In genomic region chr3:190265126-190265525, GRCh38 we compare ENCODE assay signal across 27 cellular contexts. TPM values are rescaled to one million over a fixed set of nuclear protein-coding genes. Genes with fewer than 3 reads are reported as not detected.
DNase-seq lines count a peak whose midpoint lies in the region; ATAC-seq and TF ChIP-seq lines count a peak whose summit lies in the region.
"Had no signal": no experiment of that assay in that cellular context is flagged by ENCODE, and none has a peak within 500 bp of the region (broad histone marks: within the 10 kb centered on the region; RNA-seq: fewer than 3 reads in every experiment).

No MANE protein-coding gene starts in this region.

- H4K8ac ChIP-seq in trophoblast cell (ENCODE audit: low read depth, low read length) = no peak overlapping the region

- H3K4me2 ChIP-seq in trophoblast cell (ENCODE audit: low read length) = no peak overlapping the region
- H3K4me2 ChIP-seq: BLaER1 had no signal

- intact Hi-C loops in esophagus squamous epithelium (cut with DNase I) (no loop called here), posterior cingulate gyrus (cut with DNase I) (no loop called here)

- H3K4me1 ChIP-seq in adipocyte (ENCODE audit: control insufficient read depth, insufficient read depth, low read length) = peaks cover 34% of the 10 kb centered on the region
- H3K4me1 ChIP-seq in esophagus squamous epithelium = peaks cover 0 to 66% (median 7%) of the 10 kb centered on the region in 3 donors
- peaks cover 3 to 4% of the 10 kb centered on the region in 2 experiments for H3K4me1 ChIP-seq in trophoblast cell (ENCODE audit: control insufficient read depth in 1 of 2, insufficient read depth in 2 of 2, low read length in 2 of 2)
- H3K4me1 ChIP-seq: BLaER1, body of pancreas, prostate gland, right lobe of liver, stomach had no signal

- no peak for TF ChIP-seq CTCF in esophagus squamous epithelium (IDR thresholded peaks at IDR 0.05)

- TF ChIP-seq POLR2A in esophagus squamous epithelium (IDR thresholded peaks at IDR 0.05) (no peak), GM18505 (IDR thresholded peaks at IDR 0.05; ENCODE audit: borderline replicate concordance, extremely low read depth, insufficient read depth, insufficient read length) (no peak)

- H2BK12ac ChIP-seq in trophoblast cell (ENCODE audit: low read length) = no peak overlapping the region

- no peak overlapping the region for H3K14ac ChIP-seq in trophoblast cell (ENCODE audit: low read length)

- ATAC-seq in GM18505 (IDR thresholded peaks at IDR 0.05; ENCODE audit: unreplicated experiment) = no peak
- ATAC-seq: left ventricle myocardium superior, SK-N-SH treated with all-trans-retinoic acid at 6 μM for 48 hours had no signal

- H2AK5ac ChIP-seq in trophoblast cell (ENCODE audit: low read length) = no peak overlapping the region

- no peak overlapping the region for H2BK120ac ChIP-seq in trophoblast cell (ENCODE audit: insufficient read depth, low read length, poor library complexity)

- H4K91ac ChIP-seq in trophoblast cell (ENCODE audit: low read depth, low read length) = no peak overlapping the region

- no peak overlapping the region for H3K18ac ChIP-seq in trophoblast cell (ENCODE audit: low read length)

- H3K4ac ChIP-seq in trophoblast cell (ENCODE audit: low read depth, low read length) = no peak overlapping the region

- 77 to 89% methylated on average over 1 of the region's 1 CpG for WGBS in esophagus squamous epithelium, 2 donors
- no CpG with 5 or more reads among the region's 1 CpG for WGBS in trophoblast cell (ENCODE audit: extremely low coverage, insufficient coverage, insufficient read length)

- no peaks in the 10 kb centered on the region for H3K79me1 ChIP-seq in trophoblast cell (ENCODE audit: low read length)

- DNase-seq in HT-29 (ENCODE audit: low spot score) (peak; percentile 5), adipocyte (ENCODE audit: low read depth) (peak; percentile 28), esophagus squamous epithelium (lab: John Stamatoyannopoulos, UW) (no peak), trophoblast cell (peak; percentile 11 to 72), posterior cingulate gyrus (no peak), NCI-H510A (lab: John Stamatoyannopoulos, UW) (no peak)
- DNase-seq: activated CD4-positive, alpha-beta T cell treated with anti-CD3 and anti-CD28 coated beads, Interleukin-2, amount 50 U/mL, for 48 hours; activated CD4-positive, CD25-positive, alpha-beta regulatory T cell treated with anti-CD3 and anti-CD28 coated beads, Interleukin-2, amount 50 U/mL, for 72 hours; activated gamma-delta T cell treated with Interleukin-2 at 50 U/mL for 16 hours; activated T-cell treated with anti-CD3 and anti-CD28 coated beads, Interleukin-2, amount 50 U/mL, for 48 hours; HCEC 1CT; left ventricle myocardium superior; NCI-H2107; NCI-H446 treated with DMSO at 0.1 percent for 48 hours; right lobe of liver; stimulated activated CD4-positive, alpha-beta T cell treated with anti-CD3 and anti-CD28 coated beads, Interleukin-12 subunit alpha, Interleukin-12 subunit beta, amount 100 ng/mL, for 4 hours; stimulated activated CD4-positive, alpha-beta T cell treated with anti-CD3 and anti-CD28 coated beads, Interleukin-2, amount 100 ng/mL, for 48 hours; stomach; T-helper 2 cell; tibial artery had no signal

- H3K27me3 ChIP-seq in adipocyte (replicated peaks; ENCODE audit: control insufficient read depth, insufficient read depth, low read length) (no peaks in the 10 kb centered on the region), esophagus squamous epithelium (no peaks in the 10 kb centered on the region), trophoblast cell (ENCODE audit: insufficient read depth, low read length) (no peaks in the 10 kb centered on the region)
- H3K27me3 ChIP-seq: BLaER1, body of pancreas, neutrophil, right lobe of liver, stomach, tibial artery had no signal

- no peak overlapping the region for H3K9ac ChIP-seq in adipocyte (ENCODE audit: low read length)
- H3K9ac ChIP-seq in trophoblast cell (ENCODE audit: low read length) = no peak overlapping the region
- H3K9ac ChIP-seq: BLaER1 had no signal

- H2BK5ac ChIP-seq in trophoblast cell (ENCODE audit: low read depth, low read length, poor library complexity) = no peak overlapping the region

- no peak overlapping the region for H3K23ac ChIP-seq in trophoblast cell (ENCODE audit: low read length)

- H3K4me3 ChIP-seq in adipocyte (ENCODE audit: low read length) (no peak overlapping the region), esophagus squamous epithelium (no peak overlapping the region), trophoblast cell (ENCODE audit: low read depth, low read length) (no peak overlapping the region)
- H3K4me3 ChIP-seq: BLaER1, body of pancreas, prostate gland, right lobe of liver, stomach, tibial artery had no signal

- no peaks in the 10 kb centered on the region for H3K79me2 ChIP-seq in trophoblast cell (ENCODE audit: control insufficient read depth, insufficient read depth, low read length, poor library complexity)

- H3K27ac ChIP-seq in esophagus squamous epithelium (peak overlapping the region in 3 of 4 donors; percentile 27 to 62 (median 55)), trophoblast cell (ENCODE audit: low read depth, low read length) (no peak overlapping the region)
- H3K27ac ChIP-seq: BLaER1, body of pancreas, neutrophil, prostate gland, right lobe of liver, stomach, tibial artery had no signal

- H4K12ac ChIP-seq in trophoblast cell (ENCODE audit: low read depth, low read length) = no peak overlapping the region

- no peak overlapping the region for H2AFZ ChIP-seq in trophoblast cell (ENCODE audit: insufficient read depth, low read length, poor library complexity)

- H3K36me3 ChIP-seq in adipocyte (ENCODE audit: control insufficient read depth, insufficient read depth, low read length, severe bottlenecking) = no peaks in the 10 kb centered on the region
- H3K36me3 ChIP-seq in esophagus squamous epithelium = no peaks in the 10 kb centered on the region
- no peaks in the 10 kb centered on the region for H3K36me3 ChIP-seq in trophoblast cell (ENCODE audit: control insufficient read depth in 1 of 2, insufficient read depth in 2 of 2, low read length in 2 of 2)
- H3K36me3 ChIP-seq: BLaER1, neutrophil, prostate gland, right lobe of liver, stomach, tibial artery had no signal

- H3K9me3 ChIP-seq in adipocyte (ENCODE audit: control insufficient read depth, low read length) (no peaks in the 10 kb centered on the region), esophagus squamous epithelium (no peaks in the 10 kb centered on the region), trophoblast cell (ENCODE audit: insufficient read depth, low read depth, low read length) (no peaks in the 10 kb centered on the region)
- H3K9me3 ChIP-seq: BLaER1, body of pancreas, neutrophil, prostate gland, right lobe of liver, stomach, tibial artery had no signal

RNA-seq across cellular contexts. Expression of gene CLDN1, which starts 57.1 kb away (rescaled TPM):
- total RNA-seq in HT-29 (2014; rRNA removed; shearing (Covaris generic)) = 11.4 and 14.2 TPM in 2 replicates
- total RNA-seq in esophagus squamous epithelium = 10 to 100 TPM; 34.8 to 59.6 (median 45.4) TPM
- 5.8 and 6.5 TPM in 2 replicates for polyA plus RNA-seq in trophoblast cell (2013)
- total RNA-seq: G401 had no signal

Comparison
In these comparisons a context has a peak if more than half of its experiments do, and no peak if none do; other contexts are left out.
1. DNase-seq: peak in HT-29 (single experiment), adipocyte (single experiment) and trophoblast cell (2 of 2); none in esophagus squamous epithelium (single experiment), posterior cingulate gyrus (0 of 10) and NCI-H510A (single experiment).